ENCODE assay signal across 1 cellular context in genomic region chr16:46885960-46886763, GRCh38.
TF ChIP-seq lines count a peak whose summit lies in the region.

No MANE protein-coding gene starts in this region.

TF ChIP-seq in HepG2, 621 proteins besides CTCF, POLR2A, EP300 and RAD21 (continued from another document and continues in another):
- TF ChIP-seq IRF1 (CRISPR knock-in tag; IDR thresholded peaks at IDR 0.05; ENCODE audit: low read depth) (no peak), ZBTB49 (CRISPR knock-in tag; IDR thresholded peaks at IDR 0.05; ENCODE audit: borderline replicate concordance) (no peak), JUN (CRISPR knock-in tag; IDR thresholded peaks at IDR 0.05) (no peak), ZNF317 (CRISPR knock-in tag; IDR thresholded peaks at IDR 0.05) (no peak), MYPOP (CRISPR knock-in tag; IDR thresholded peaks at IDR 0.05) (0 out of 2 replicates have a peak, but pooled peaks have one; percentile 21), YEATS2 (CRISPR knock-in tag; IDR thresholded peaks at IDR 0.05; ENCODE audit: borderline replicate concordance) (peak; percentile 39; the same call in 1 of the 2 replicates), ZNF614 (CRISPR knock-in tag; IDR thresholded peaks at IDR 0.05; ENCODE audit: borderline replicate concordance) (no peak), BRD4 (CRISPR knock-in tag; IDR thresholded peaks at IDR 0.05) (no peak), ZNF570 (CRISPR knock-in tag; IDR thresholded peaks at IDR 0.05; ENCODE audit: borderline replicate concordance) (no peak), SRSF4 (IDR thresholded peaks at IDR 0.05; ENCODE audit: low read depth, low read length, poor library complexity, severe bottlenecking) (no peak), MATR3 (CRISPR knock-in tag; IDR thresholded peaks at IDR 0.05) (no peak), MAX (IDR thresholded peaks at IDR 0.05) (0 out of 2 replicates have a peak, but pooled peaks have one; percentile 21), ZFP36L1 (CRISPR knock-in tag; IDR thresholded peaks at IDR 0.05) (no peak), CENPBD1 (CRISPR knock-in tag; IDR thresholded peaks at IDR 0.05; ENCODE audit: borderline replicate concordance, low read depth) (no peak), SP140L (CRISPR knock-in tag; IDR thresholded peaks at IDR 0.05; ENCODE audit: borderline replicate concordance) (0 out of 2 replicates have a peak, but pooled peaks have one; percentile 75), MED13 (CRISPR knock-in tag; IDR thresholded peaks at IDR 0.05) (no peak), SALL2 (CRISPR knock-in tag; IDR thresholded peaks at IDR 0.05) (0 out of 2 replicates have a peak, but pooled peaks have one; percentile 8), U2AF1 (optimal IDR thresholded peaks at IDR 0.05; ENCODE audit: low read depth, low read length) (peak; percentile 25), BORCS8-MEF2B (CRISPR knock-in tag; IDR thresholded peaks at IDR 0.05) (no peak), ZNF10 (CRISPR knock-in tag; IDR thresholded peaks at IDR 0.05; ENCODE audit: borderline replicate concordance, low read depth) (no peak), ZKSCAN1 (IDR thresholded peaks at IDR 0.05; ENCODE audit: low read length) (no peak), ZFP36 (IDR thresholded peaks at IDR 0.05; ENCODE audit: borderline replicate concordance, low read depth, low read length, partially characterized antibody) (no peak), HMG20B (CRISPR knock-in tag; conservative IDR thresholded peaks at IDR 0.05) (0 out of 2 replicates have a peak, but pooled peaks have one; percentile 4), ZSCAN25 (CRISPR knock-in tag; IDR thresholded peaks at IDR 0.05) (no peak), PITX1 (CRISPR knock-in tag; IDR thresholded peaks at IDR 0.05) (no peak), PLRG1 (conservative IDR thresholded peaks at IDR 0.05) (no peak), ZNF891 (CRISPR knock-in tag; IDR thresholded peaks at IDR 0.05) (peak; percentile 62; the same call in 1 of the 2 replicates), BATF2 (CRISPR knock-in tag; IDR thresholded peaks at IDR 0.05) (no peak), ZBTB25 (CRISPR knock-in tag; IDR thresholded peaks at IDR 0.05) (peak; percentile 53; the same call in 1 of the 2 replicates), ATAD3A (CRISPR knock-in tag; IDR thresholded peaks at IDR 0.05) (no peak), MXI1 (IDR thresholded peaks at IDR 0.05; ENCODE audit: borderline replicate concordance, low read depth, low read length) (no peak), BRCA1 (CRISPR knock-in tag; IDR thresholded peaks at IDR 0.05) (no peak), ELF1 (CRISPR knock-in tag; IDR thresholded peaks at IDR 0.05) (0 out of 2 replicates have a peak, but pooled peaks have one; percentile 16), SIN3A (IDR thresholded peaks at IDR 0.05; ENCODE audit: borderline replicate concordance, low read depth, low read length) (peak; percentile 60; the same call in 1 of the 2 replicates), ZNF639 (CRISPR knock-in tag; conservative IDR thresholded peaks at IDR 0.05) (peak; percentile 47; the same call in 1 of the 2 replicates), TFAP4 (IDR thresholded peaks at IDR 0.05; ENCODE audit: borderline replicate concordance, low read depth) (peak; percentile 88), THYN1 (CRISPR knock-in tag; IDR thresholded peaks at IDR 0.05; ENCODE audit: borderline replicate concordance, low read depth) (no peak), ARID3A (IDR thresholded peaks at IDR 0.05; ENCODE audit: low read depth, low read length) (no peak), ZHX2 (IDR thresholded peaks at IDR 0.05; ENCODE audit: low read depth) (no peak), ZHX2 (CRISPR knock-in tag; IDR thresholded peaks at IDR 0.05; ENCODE audit: borderline replicate concordance) (no peak), ZNF441 (CRISPR knock-in tag; IDR thresholded peaks at IDR 0.05; ENCODE audit: borderline replicate concordance) (0 out of 2 replicates have a peak, but pooled peaks have one; percentile 18)
